In the genomic region with DNA sequence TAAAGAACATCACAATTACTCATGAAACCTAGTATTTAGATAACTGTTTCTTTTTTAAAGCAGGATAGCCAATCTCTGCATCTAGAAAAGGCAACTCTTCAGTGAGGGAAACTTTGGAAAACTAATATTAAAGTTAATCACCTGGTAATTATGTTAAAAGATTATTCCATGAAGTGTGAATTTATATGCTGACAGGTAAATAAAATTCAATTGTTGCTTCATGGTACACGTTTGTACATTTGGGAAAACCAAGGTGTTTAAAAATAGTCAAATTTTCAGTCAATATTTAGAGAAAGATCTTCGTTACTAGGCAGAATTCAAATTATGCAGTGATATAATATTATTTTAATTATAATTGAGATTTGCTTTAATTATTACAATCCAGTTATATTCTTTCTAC, we compare ENCODE assay signal across 25 cellular contexts.
"Had no signal": no experiment of that assay in that cellular context is flagged by ENCODE, and none has a peak within 500 bp of the region (broad histone marks: within the 10 kb centered on the region; RNA-seq: fewer than 3 reads in every experiment).

No MANE protein-coding gene starts in this region.

- ATAC-seq: effector memory CD8-positive, alpha-beta T cell; esophagus mucosa; foreskin keratinocyte; gastrocnemius medialis; gastroesophageal sphincter; heart left ventricle; heart right ventricle had no signal

- FAIRE-seq: endothelial cell of umbilical vein had no signal

- H3K27me3 ChIP-seq: colonic mucosa, dorsolateral prefrontal cortex, esophagus muscularis mucosa, esophagus squamous epithelium, foreskin keratinocyte, gastrocnemius medialis, gastroesophageal sphincter, heart left ventricle, heart right ventricle had no signal

- DNase-seq: colonic mucosa; cortex of kidney; dermis blood vessel endothelial cell; dorsolateral prefrontal cortex; effector CD4-positive, alpha-beta T cell; effector CD8-positive, alpha-beta T cell; effector memory CD4-positive, alpha-beta T cell; effector memory CD8-positive, alpha-beta T cell; endodermal cell; erythroblast; esophagus squamous epithelium; foreskin fibroblast; foreskin keratinocyte; foreskin melanocyte; gastrocnemius medialis; glutamatergic neuron; head of caudate nucleus; heart left ventricle; heart right ventricle had no signal

- H3K36me3 ChIP-seq: colonic mucosa, esophagus muscularis mucosa, esophagus squamous epithelium, gastrocnemius medialis, gastroesophageal sphincter, heart left ventricle, heart right ventricle had no signal

- H3K4me3 ChIP-seq: colonic mucosa, coronary artery, dorsolateral prefrontal cortex, esophagus muscularis mucosa, esophagus squamous epithelium, gastrocnemius medialis, gastroesophageal sphincter, heart left ventricle, heart right ventricle had no signal

- H3K9me3 ChIP-seq: colonic mucosa, esophagus muscularis mucosa, esophagus squamous epithelium, gastrocnemius medialis, gastroesophageal sphincter, heart left ventricle, heart right ventricle had no signal

- H3K27ac ChIP-seq: colonic mucosa, coronary artery, dorsolateral prefrontal cortex, epithelial cell of prostate, esophagus muscularis mucosa, esophagus squamous epithelium, foreskin keratinocyte, gastrocnemius medialis, gastroesophageal sphincter, heart left ventricle, heart right ventricle had no signal

- H3K4me1 ChIP-seq: colonic mucosa, esophagus muscularis mucosa, esophagus squamous epithelium, foreskin keratinocyte, gastrocnemius medialis, gastroesophageal sphincter, heart left ventricle, heart right ventricle had no signal
